Comparison of ENCODE assay signal across 19 cellular contexts in the genomic region with DNA sequence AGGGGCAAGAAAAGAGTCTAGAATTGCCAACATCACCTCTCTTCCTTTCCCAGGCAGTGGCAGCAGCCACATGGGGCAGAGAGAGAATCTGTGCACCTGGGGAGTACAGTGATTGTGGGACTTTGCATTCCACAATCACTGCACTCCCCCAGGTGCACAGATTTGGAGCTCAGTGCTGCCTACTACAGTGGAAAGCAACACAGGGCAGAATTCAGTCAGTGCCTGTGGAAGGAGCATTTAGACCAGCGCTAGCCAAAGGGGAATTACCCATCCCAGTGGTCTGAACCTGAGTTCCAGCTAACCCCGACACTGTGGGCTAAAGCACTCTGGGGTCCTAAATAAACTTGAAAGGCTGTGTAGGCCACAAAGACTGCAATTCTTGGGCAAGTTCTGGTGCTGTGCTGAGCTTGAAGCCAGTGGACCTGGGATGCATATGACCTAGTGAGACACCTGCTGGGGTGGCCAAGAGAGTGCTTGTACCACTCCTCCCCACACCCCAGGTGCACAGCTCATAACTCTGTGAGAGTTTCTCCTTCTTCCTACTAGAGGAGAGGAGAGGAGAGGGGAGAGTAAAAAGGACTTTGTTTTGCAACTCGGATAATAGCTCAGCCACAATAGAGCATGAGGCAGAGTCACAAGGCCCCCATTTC. TPM values are rescaled to one million over a fixed set of nuclear protein-coding genes. Genes with fewer than 3 reads are reported as not detected.
A peak's percentile ranks its signal among the peaks of the same experiment; 100 is the strongest.
DNase-seq lines count a peak whose midpoint lies in the region; ATAC-seq and TF ChIP-seq lines count a peak whose summit lies in the region.
"Had no signal": no experiment of that assay in that cellular context is flagged by ENCODE, and none has a peak within 500 bp of the region (broad histone marks: within the 10 kb centered on the region; RNA-seq: fewer than 3 reads in every experiment).

No MANE protein-coding gene starts in this region.

- no peaks in the 10 kb centered on the region for H3K36me3 ChIP-seq in HCT116 (ENCODE audit: control insufficient read depth in 1 of 2, insufficient read depth in 2 of 2, low read length in 2 of 2)
- H3K36me3 ChIP-seq: SJCRH30 had no signal

- H3K4me2 ChIP-seq in HCT116 (ENCODE audit: low read length): no peak overlapping the region

- no peaks in the 10 kb centered on the region for H3K9me3 ChIP-seq in HCT116 (ENCODE audit: control insufficient read depth in 1 of 2, insufficient read depth in 1 of 2, low read depth in 1 of 2, low read length in 2 of 2)
- H3K9me3 ChIP-seq: SJCRH30 had no signal

- CTCF ChIA-PET in HCT116 (lab: Charles Lee): interaction anchor here (0.9 to 1.7 kb wide), 6 partner anchors 8 to 118 kb away, joined by 3 to 8 read pairs (median 4); no protein-coding TSS in a partner anchor

- TF ChIP-seq RAD21 in HCT116 (IDR thresholded peaks at IDR 0.05; ENCODE audit: low read depth): 0 out of 2 replicates have a peak, but pooled peaks have one; percentile 24

- H3K9me2 ChIP-seq in HCT116 (ENCODE audit: insufficient read depth): no peaks in the 10 kb centered on the region

- H2AFZ ChIP-seq in HCT116 (ENCODE audit: low read depth, low read length, poor library complexity, severe bottlenecking): no peak overlapping the region
- H2AFZ ChIP-seq: parathyroid adenoma had no signal

- BruUV-seq in HCT116 (replicated peaks; lab: Mats Ljungman, UMichigan): no TSS peak

- no peaks in the 10 kb centered on the region for H3K27me3 ChIP-seq in HCT116 (ENCODE audit: insufficient read depth, low read length)
- H3K27me3 ChIP-seq: SJCRH30 had no signal

- DNase-seq in ELF-1 (ENCODE audit: low read depth, low spot score) (peak; percentile 42), HCT116 (ENCODE audit: low read depth, low spot score) (no peak), SK-MEL-5 (ENCODE audit: low read depth, low spot score) (peak; percentile 82), left kidney (ENCODE audit: low read depth, low spot score) (peak; percentile 2), NCI-H1092 treated with DMSO at 0.1 percent for 48 hours (lab: John Stamatoyannopoulos, UW) (no peak), DMS79 treated with DMSO at 0.1 percent for 48 hours (lab: John Stamatoyannopoulos, UW) (no peak)
- DNase-seq: activated CD4-positive, alpha-beta T cell treated with anti-CD3 and anti-CD28 coated beads for 1 hour; activated effector memory CD4-positive, alpha-beta T cell treated with Interleukin-2 at 50 U/mL for 16 hours; amygdala; effector memory CD4-positive, alpha-beta T cell; HCEC 1CT; naive thymus-derived CD8-positive, alpha-beta T cell; NCI-H2029; SJCRH30; small intestine; T-helper 9 cell had no signal

- no peaks in the 10 kb centered on the region for H3K79me2 ChIP-seq in HCT116 (ENCODE audit: insufficient read depth, low read length)
- H3K79me2 ChIP-seq: parathyroid adenoma had no signal

- no peak overlapping the region for H3K4me3 ChIP-seq in HCT116 (replicated peaks in 1 of 2; ENCODE audit: low read depth in 1 of 2, low read length in 2 of 2)
- H3K4me3 ChIP-seq: SJCRH30 had no signal

- TF ChIP-seq CTCF in HCT116 (IDR thresholded peaks at IDR 0.05 in 2 of 3, conservative IDR thresholded peaks at IDR 0.05 in 1 of 3; ENCODE audit: borderline replicate concordance in 1 of 3, insufficient read depth in 1 of 3, low read depth in 2 of 3, low read length in 2 of 3): peak; percentile 37 to 40 (median 39); a peak in 5 of 6 replicates

- no peak for TF ChIP-seq POLR2A in HCT116 (IDR thresholded peaks at IDR 0.05; ENCODE audit: borderline replicate concordance, extremely low read depth, insufficient read depth, insufficient read length)

- RAD21 ChIA-PET in HCT116 (lab: Charles Lee; ENCODE audit: low non-redundant PET in 1 of 2, low total read pairs in 2 of 2, uncharacterized antibody in 2 of 2, unreplicated experiment in 2 of 2): no interaction called here

- H3K27ac ChIP-seq in HCT116 (ENCODE audit: low read depth, low read length): no peak overlapping the region
- H3K27ac ChIP-seq: parathyroid adenoma, SJCRH30 had no signal

- H3K9ac ChIP-seq in HCT116 (ENCODE audit: low read length): no peak overlapping the region
- H3K9ac ChIP-seq: parathyroid adenoma had no signal

- intact Hi-C loops in HCT116 (cut with micrococcal nuclease): no loop called here

- H3K4me1 ChIP-seq in HCT116 (ENCODE audit: control insufficient read depth in 1 of 2, insufficient read depth in 2 of 2, low read length in 2 of 2): 0 out of 4 replicates have a peak, but pooled peaks cover 0 to 5% of the 10 kb centered on the region in 2 experiments
- H3K4me1 ChIP-seq: parathyroid adenoma, SJCRH30 had no signal

- no peaks in the 10 kb centered on the region for H4K20me1 ChIP-seq in HCT116 (ENCODE audit: insufficient read depth)

- peak; percentile 96 for ATAC-seq in HCT116
- ATAC-seq in GM18870 (IDR thresholded peaks at IDR 0.05; ENCODE audit: unreplicated experiment): no peak
- ATAC-seq in HG03457 (IDR thresholded peaks at IDR 0.05; ENCODE audit: unreplicated experiment): no peak
- ATAC-seq: naive thymus-derived CD8-positive, alpha-beta T cell had no signal

- POLR2A ChIA-PET in HCT116 (lab: Charles Lee): interaction anchor here (1.3 kb wide), 1 partner anchor 114 kb away, joined by 10 read pairs; a partner anchor contains a TSS

- in situ Hi-C loops in SK-MEL-5 (cut with HindIII; ENCODE audit: low pct_unique_long_range_greater_than_20kb, low sequenced_read_pairs): no loop called here

TF ChIP-seq in HCT116, 20 proteins besides CTCF, POLR2A, EP300 and RAD21:
- no peak for TF ChIP-seq YY1 (IDR thresholded peaks at IDR 0.05; ENCODE audit: extremely low read depth, insufficient replicate concordance, low read depth, low read length)
- no peak for TF ChIP-seq ELF1 (IDR thresholded peaks at IDR 0.05; ENCODE audit: borderline replicate concordance, low read depth)
TF ChIP-seq in HCT116: peak in this region for 0.

RNA-seq across cellular contexts. Expression of a gene that starts 50.3 kb away (rescaled TPM):
- 0.10 TPM for total RNA-seq in HCT116 (2021; ENCODE audit: unreplicated experiment)
- polyA plus RNA-seq in HCT116 (2012): 0.10 TPM in 1 of 2 replicates, not detected in the other
- total RNA-seq in SK-MEL-5 (2014; rRNA removed; shearing (Covaris generic)): not detected in 2 replicates
- polyA plus RNA-seq in SK-MEL-5 (2015; cell fraction: cytosol; rRNA removed): 0.03 TPM in 1 of 2 replicates, not detected in the other
- polyA plus RNA-seq in SK-MEL-5 (2015; cell fraction: nucleus; rRNA removed): 0.09 and 0.17 TPM in 2 replicates

Comparison
In these comparisons a context has a peak if more than half of its experiments do, and no peak if none do; other contexts are left out.
1. DNase-seq: peak in ELF-1 (single experiment), SK-MEL-5 (single experiment) and left kidney (single experiment); none in HCT116 (single experiment), NCI-H1092 treated with DMSO at 0.1 percent for 48 hours (single experiment) and DMS79 treated with DMSO at 0.1 percent for 48 hours (single experiment).